27 cellular contexts compared by ENCODE assay signal in genomic region chr20:8076505-8077498, GRCh38. TPM values are rescaled to one million over a fixed set of nuclear protein-coding genes. Genes with fewer than 3 reads are reported as not detected.
DNase-seq lines count a peak whose midpoint lies in the region; ATAC-seq and TF ChIP-seq lines count a peak whose summit lies in the region.
"Had no signal": no experiment of that assay in that cellular context is flagged by ENCODE, and none has a peak within 500 bp of the region (broad histone marks: within the 10 kb centered on the region; RNA-seq: fewer than 3 reads in every experiment).

No MANE protein-coding gene starts in this region.

- no peak overlapping the region for H4K5ac ChIP-seq in IMR-90 (ENCODE audit: low read depth, low read length)

- H2AK5ac ChIP-seq in IMR-90 (ENCODE audit: low read depth, low read length) (no peak overlapping the region), mesenchymal stem cell (ENCODE audit: low read length, severe bottlenecking) (no peak overlapping the region)

- H3K27me3 ChIP-seq in IMR-90 (ENCODE audit: control insufficient read depth, insufficient read depth, low read length) (no peaks in the 10 kb centered on the region), esophagus muscularis mucosa (no peaks in the 10 kb centered on the region), mesenchymal stem cell (ENCODE audit: control insufficient read depth in 1 of 2, insufficient read depth in 1 of 2, low read length in 2 of 2) (no peaks in the 10 kb centered on the region), right lobe of liver (no peaks in the 10 kb centered on the region)
- H3K27me3 ChIP-seq: ascending aorta, right atrium auricular region had no signal

- TF ChIP-seq RAD21 in IMR-90 (IDR thresholded peaks at IDR 0.05; ENCODE audit: low read length): no peak

- H2BK15ac ChIP-seq in IMR-90 (ENCODE audit: low read depth, low read length) (no peak overlapping the region), mesenchymal stem cell (ENCODE audit: low read depth, poor library complexity, severe bottlenecking) (no peak overlapping the region)

- no peaks in the 10 kb centered on the region for H3K9me3 ChIP-seq in IMR-90 (ENCODE audit: control insufficient read depth, insufficient read depth, low read length)
- H3K9me3 ChIP-seq in esophagus muscularis mucosa: no peaks in the 10 kb centered on the region
- H3K9me3 ChIP-seq in mesenchymal stem cell (ENCODE audit: control insufficient read depth, low read length): no peaks in the 10 kb centered on the region
- H3K9me3 ChIP-seq in right lobe of liver: no peaks in the 10 kb centered on the region
- H3K9me3 ChIP-seq: ascending aorta, right atrium auricular region had no signal

- no peaks in the 10 kb centered on the region for H3K79me1 ChIP-seq in IMR-90 (ENCODE audit: low read depth in 1 of 2, low read length in 2 of 2)
- no peaks in the 10 kb centered on the region for H3K79me1 ChIP-seq in mesenchymal stem cell (replicated peaks; ENCODE audit: low read length, poor library complexity, severe bottlenecking)

- peaks cover 4% of the 10 kb centered on the region for H3K4me1 ChIP-seq in IMR-90 (ENCODE audit: control insufficient read depth, insufficient read depth, low read length)
- H3K4me1 ChIP-seq in esophagus muscularis mucosa: peaks cover 3 to 36% (median 28%) of the 10 kb centered on the region in 4 donors
- H3K4me1 ChIP-seq in mesenchymal stem cell (ENCODE audit: control insufficient read depth, insufficient read depth, low read depth, low read length): peaks cover 2% of the 10 kb centered on the region
- H3K4me1 ChIP-seq in right lobe of liver: no peaks in the 10 kb centered on the region
- H3K4me1 ChIP-seq: ascending aorta had no signal

- H3K4me2 ChIP-seq in IMR-90 (ENCODE audit: low read depth, low read length) (no peak overlapping the region), mesenchymal stem cell (ENCODE audit: low read length, poor library complexity, severe bottlenecking) (no peak overlapping the region)

- H3K4ac ChIP-seq in IMR-90 (ENCODE audit: low read depth, low read length) (no peak overlapping the region), mesenchymal stem cell (ENCODE audit: low read depth in 1 of 2, low read length in 2 of 2) (no peak overlapping the region)

- in situ Hi-C loops in IMR-90 (cut with MboI; ENCODE audit: low sequenced_read_pairs): no loop called here

- no peak overlapping the region for H2BK20ac ChIP-seq in IMR-90 (ENCODE audit: low read depth, low read length)

- H2AK9ac ChIP-seq in IMR-90 (replicated peaks; ENCODE audit: low read depth, low read length, poor library complexity): no peak overlapping the region

- H4K91ac ChIP-seq in IMR-90 (ENCODE audit: insufficient read depth, low read depth, low read length): no peak overlapping the region
- no peak overlapping the region for H4K91ac ChIP-seq in mesenchymal stem cell (ENCODE audit: low read length)

- H3K9ac ChIP-seq in IMR-90 (ENCODE audit: low read depth, low read length): no peak overlapping the region
- H3K9ac ChIP-seq in mesenchymal stem cell (ENCODE audit: low read length): peak overlapping the region; percentile 17

- 67% methylated on average over 1 of the region's 5 CpGs; no CpG with 5 or more reads in 1 of the 2 experiments for WGBS in IMR-90 (ENCODE audit: extremely low coverage in 2 of 2, insufficient read length in 1 of 2), 2 experiments
- WGBS in esophagus muscularis mucosa: 56% methylated on average over 5 of the region's 5 CpGs
- 92% methylated on average over 5 of the region's 5 CpGs for WGBS in mesenchymal stem cell
- 57% methylated on average over 5 of the region's 5 CpGs for WGBS in right lobe of liver (ENCODE audit: insufficient coverage, low coverage, low lambda C conversion rate, missing lambda C conversion rate)

- H2AFZ ChIP-seq in IMR-90 (replicated peaks; ENCODE audit: low read length, poor library complexity) (no peak overlapping the region), mesenchymal stem cell (ENCODE audit: low read depth, low read length) (no peak overlapping the region)

- intact Hi-C loops in IMR-90 (cut with micrococcal nuclease) (no loop called here), esophagus muscularis mucosa (cut with DNase I) (no loop called here), right lobe of liver (cut with DNase I) (no loop called here)

- H3K18ac ChIP-seq in IMR-90 (ENCODE audit: low read depth, low read length) (no peak overlapping the region), mesenchymal stem cell (ENCODE audit: low read depth in 1 of 2, low read length in 2 of 2) (no peak overlapping the region)

- no peak overlapping the region for H3K4me3 ChIP-seq in IMR-90 (ENCODE audit: insufficient read depth, low read depth, low read length)
- H3K4me3 ChIP-seq in esophagus muscularis mucosa: no peak overlapping the region
- H3K4me3 ChIP-seq in mesenchymal stem cell (ENCODE audit: insufficient read depth in 1 of 2, low read depth in 1 of 2, low read length in 2 of 2): no peak overlapping the region
- no peak overlapping the region for H3K4me3 ChIP-seq in right lobe of liver
- H3K4me3 ChIP-seq: ascending aorta, right atrium auricular region had no signal

- TF ChIP-seq EP300 in esophagus muscularis mucosa (IDR thresholded peaks at IDR 0.05): no peak

- H3K23ac ChIP-seq in IMR-90 (ENCODE audit: low read depth, low read length) (no peak overlapping the region), mesenchymal stem cell (ENCODE audit: low read length in 2 of 2) (no peak overlapping the region)

- CTCF ChIA-PET in IMR-90 (lab: Yijun Ruan, JAX): interaction anchor here (0.7 kb wide), 2 partner anchors 9 to 255 kb away, joined by 3 read pairs; no protein-coding TSS in a partner anchor

- TF ChIP-seq CTCF in IMR-90 (conservative IDR thresholded peaks at IDR 0.05; ENCODE audit: low read depth, low read length) (no peak), esophagus muscularis mucosa (IDR thresholded peaks at IDR 0.05) (no peak), right lobe of liver (IDR thresholded peaks at IDR 0.05) (no peak)

- H3K9me1 ChIP-seq in IMR-90 (ENCODE audit: insufficient read depth, low read length): peaks cover 3% of the 10 kb centered on the region; the same call in 1 of the 2 replicates

- BruUV-seq in IMR-90 (replicated peaks; lab: Mats Ljungman, UMichigan): no TSS peak

- H4K20me1 ChIP-seq in IMR-90 (ENCODE audit: insufficient read depth, low read length): peaks cover 3% of the 10 kb centered on the region; the same call in 1 of the 2 replicates

- no peak overlapping the region for H2BK120ac ChIP-seq in IMR-90 (ENCODE audit: low read depth, low read length)
- no peak overlapping the region for H2BK120ac ChIP-seq in mesenchymal stem cell (ENCODE audit: low read depth, low read length)

- H3K36me3 ChIP-seq in IMR-90 (ENCODE audit: control insufficient read depth, insufficient read depth, low read length) (no peaks in the 10 kb centered on the region), esophagus muscularis mucosa (no peaks in the 10 kb centered on the region), mesenchymal stem cell (ENCODE audit: control insufficient read depth in 1 of 2, insufficient read depth in 2 of 2, low read depth in 1 of 2, low read length in 2 of 2) (no peaks in the 10 kb centered on the region), right lobe of liver (no peaks in the 10 kb centered on the region)
- H3K36me3 ChIP-seq: ascending aorta, right atrium auricular region had no signal

- dilution Hi-C loops in IMR-90 (cut with HindIII; ENCODE audit: low sequenced_read_pairs, unreplicated experiment): no loop called here

- no peak overlapping the region for H3K27ac ChIP-seq in IMR-90 (ENCODE audit: insufficient read depth, low read length)
- peak overlapping the region; percentile 42 to 59 (median 52) for H3K27ac ChIP-seq in esophagus muscularis mucosa (replicated peaks in 1 of 4)
- H3K27ac ChIP-seq in mesenchymal stem cell (ENCODE audit: low read length, poor library complexity, severe bottlenecking): no peak overlapping the region
- H3K27ac ChIP-seq in right lobe of liver: no peak overlapping the region
- H3K27ac ChIP-seq: ascending aorta, right atrium auricular region had no signal

- DNase-seq in IMR-90 (peak; percentile 22), esophagus muscularis mucosa (ENCODE audit: extremely low spot score) (no peak), mesenchymal stem cell (no peak), putamen (ENCODE audit: low spot score) (peak; percentile 16), SHP77 (lab: John Stamatoyannopoulos, UW) (no peak), NAMALWA (ENCODE audit: low spot score) (no peak), right lobe of liver (no peak)
- no peak for DNase-seq in activated CD4-positive, alpha-beta T cell treated with anti-CD3 and anti-CD28 coated beads for 4 hours
- DNase-seq: activated CD4-positive, alpha-beta memory T cell treated with anti-CD3 and anti-CD28 coated beads for 36 hours; activated CD8-positive, alpha-beta memory T cell treated with anti-CD3 and anti-CD28 coated beads, Interleukin-2, amount 50 U/mL, for 4 hours; Calu3; central memory CD4-positive, alpha-beta T cell; dermis blood vessel endothelial cell; H9; kidney glomerular epithelial cell; mammary epithelial cell; NCI-H1092 treated with DMSO at 0.1 percent for 48 hours; NCI-H187 treated with DMSO at 0.1 percent for 48 hours; NCI-H2227 treated with DMSO at 0.1 percent for 48 hours; NCI-H748 treated with DMSO at 0.1 percent for 48 hours; occipital lobe; stimulated activated CD4-positive, alpha-beta T cell treated with anti-CD3 and anti-CD28 coated beads, Interleukin-4, amount 100 ng/mL, for 1 hour; substantia nigra had no signal

- POLR2A ChIA-PET in IMR-90 (lab: Charles Lee; ENCODE audit: unreplicated experiment): no interaction called here

- H2BK5ac ChIP-seq in IMR-90 (ENCODE audit: low read depth, low read length, poor library complexity, severe bottlenecking): no peak overlapping the region
- H2BK5ac ChIP-seq in mesenchymal stem cell (ENCODE audit: low read depth, low read length, poor library complexity, severe bottlenecking): no peak overlapping the region

- ATAC-seq in IMR-90 (ENCODE audit: low read depth): no peak
- ATAC-seq in right lobe of liver: no peak
- ATAC-seq: activated CD4-positive, CD25-positive, alpha-beta regulatory T cell treated with anti-CD3 and anti-CD28 coated beads, Interleukin-2, amount 50 U/mL, for 24 hours; activated naive CD4-positive, alpha-beta T cell treated with anti-CD3 and anti-CD28 coated beads, Interleukin-2, amount 50 U/mL, for 72 hours had no signal

- no peak overlapping the region for H3K56ac ChIP-seq in IMR-90 (ENCODE audit: extremely low read depth, insufficient read depth, low read length)

- H3K14ac ChIP-seq in IMR-90 (replicated peaks; ENCODE audit: low read depth, low read length) (no peak overlapping the region), mesenchymal stem cell (ENCODE audit: low read length in 2 of 2) (no peak overlapping the region)

- no peak overlapping the region for H4K8ac ChIP-seq in IMR-90 (ENCODE audit: low read depth in 2 of 2, low read length in 2 of 2)
- no peak overlapping the region for H4K8ac ChIP-seq in mesenchymal stem cell (ENCODE audit: low read length)

- TF ChIP-seq POLR2A in IMR-90 (IDR thresholded peaks at IDR 0.05; ENCODE audit: low read depth, low read length) (no peak), esophagus muscularis mucosa (IDR thresholded peaks at IDR 0.05; ENCODE audit: low read depth) (no peak), right lobe of liver (IDR thresholded peaks at IDR 0.05) (no peak)

- no peak overlapping the region for H2BK12ac ChIP-seq in mesenchymal stem cell (ENCODE audit: low read length in 2 of 2)

RNA-seq across cellular contexts. Expression of gene PLCB1, which starts 55.3 kb away (rescaled TPM):
- total RNA-seq in IMR-90 (2012; rRNA removed) (16.1 and 17.5 TPM in 2 replicates), esophagus muscularis mucosa (100 to 1,000 TPM in 1 of 4 donors, 10 to 100 TPM in 3; 72.9 to 115 (median 76.3) TPM), right lobe of liver (1 to 10 TPM; 5.0 to 9.9 (median 5.7) TPM)
- polyA plus RNA-seq in IMR-90 (2012; rRNA removed): 4.4 and 5.6 TPM in 2 replicates
- 2.1 and 2.3 TPM in 2 replicates for polyA plus RNA-seq in IMR-90 (2012; cell fraction: cytosol; rRNA removed)
- polyA plus RNA-seq in IMR-90 (2012; cell fraction: nucleus; rRNA removed; ENCODE audit: low replicate concordance): 1.3 and 5.0 TPM in 2 replicates
- polyA plus RNA-seq in mesenchymal stem cell (2013, experiment 1 of 2): 15.1 TPM
- 15.5 TPM for polyA plus RNA-seq in mesenchymal stem cell (2013, experiment 2 of 2)

RNA-seq across cellular contexts. Expression of gene TMX4, which starts 57.2 kb away (rescaled TPM):
- total RNA-seq in IMR-90 (2012; rRNA removed) (13.6 and 17.8 TPM in 2 replicates), esophagus muscularis mucosa (10 to 100 TPM; 48.1 to 70.6 (median 56.9) TPM), right lobe of liver (10 to 100 TPM; 24.6 to 27.7 (median 25.7) TPM)
- polyA plus RNA-seq in IMR-90 (2012; rRNA removed): 4.7 and 5.4 TPM in 2 replicates
- polyA plus RNA-seq in IMR-90 (2012; cell fraction: cytosol; rRNA removed): 2.6 and 3.7 TPM in 2 replicates
- 1.5 and 2.4 TPM in 2 replicates for polyA plus RNA-seq in IMR-90 (2012; cell fraction: nucleus; rRNA removed; ENCODE audit: low replicate concordance)
- polyA plus RNA-seq in mesenchymal stem cell (2013, experiment 1 of 2): 28.8 TPM
- 29.2 TPM for polyA plus RNA-seq in mesenchymal stem cell (2013, experiment 2 of 2)

Comparison
In these comparisons a context has a peak if more than half of its experiments do, and no peak if none do; other contexts are left out.
1. DNase-seq: peak in IMR-90 (single experiment) and putamen (single experiment); none in esophagus muscularis mucosa (single experiment), mesenchymal stem cell (single experiment), activated CD4-positive, alpha-beta T cell treated with anti-CD3 and anti-CD28 coated beads for 4 hours (0 of 2), SHP77 (0 of 2), NAMALWA (single experiment) and right lobe of liver (0 of 3).
2. H3K27ac ChIP-seq: peak in esophagus muscularis mucosa (4 of 4); none in IMR-90 (single experiment), mesenchymal stem cell (single experiment) and right lobe of liver (0 of 3).